ENCODE assay signal across 9 cellular contexts in the genomic region with DNA sequence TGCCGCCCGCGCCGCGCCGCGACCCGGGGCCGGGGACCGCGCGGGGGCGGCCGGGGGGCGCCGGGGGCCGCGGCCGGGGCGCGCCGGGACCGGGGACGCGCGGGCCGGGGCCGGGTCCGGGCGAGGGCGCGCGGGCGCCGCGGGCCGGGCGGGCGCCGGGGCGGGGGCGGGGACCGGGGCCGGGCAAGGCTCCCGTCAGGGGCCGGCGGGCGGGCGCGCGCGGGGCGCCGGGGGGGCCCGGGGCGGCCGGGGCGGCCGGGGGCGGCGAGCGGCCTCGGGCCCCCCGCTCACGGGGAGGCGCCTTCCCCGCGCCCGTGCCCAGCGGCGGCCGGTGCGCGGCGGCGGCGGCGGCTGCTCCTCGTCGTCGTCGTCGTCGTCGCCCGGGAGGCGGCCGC. TPM values are rescaled to one million over a fixed set of nuclear protein-coding genes. Genes with fewer than 3 reads are reported as not detected.
DNase-seq lines count a peak whose midpoint lies in the region; ATAC-seq, FAIRE-seq and TF ChIP-seq lines count a peak whose summit lies in the region.
"Had no signal": no experiment of that assay in that cellular context is flagged by ENCODE, and none has a peak within 500 bp of the region (broad histone marks: within the 10 kb centered on the region; RNA-seq: fewer than 3 reads in every experiment).

No MANE protein-coding gene starts in this region.

- no peak for FAIRE-seq in endothelial cell of umbilical vein (lab: Jason Lieb, UNC)
- no peak for FAIRE-seq in pancreas (lab: Jason Lieb, UNC)
- FAIRE-seq in GM12891 (lab: Jason Lieb, UNC) = no peak

- POLR2A ChIA-PET in CD8-positive, alpha-beta T cell (lab: Charles Lee) = interaction anchor here (0.9 to 1.1 kb wide), 2 partner anchors 28 to 175 kb away, joined by 3 read pairs; no protein-coding TSS in a partner anchor
- POLR2A ChIA-PET in endothelial cell of umbilical vein (lab: Charles Lee) = no interaction called here

- ATAC-seq in CD8-positive, alpha-beta T cell = no peak
- ATAC-seq in pancreas = no peak

- no peak overlapping the region for H3K27ac Mint-ChIP-seq in CD8-positive, alpha-beta T cell

- peak overlapping the region; percentile 55 for H3K9ac ChIP-seq in endothelial cell of umbilical vein (replicated peaks; ENCODE audit: extremely low read depth, insufficient read depth, low read length)

- no TSS peak for BruUV-seq in endothelial cell of umbilical vein (replicated peaks; lab: Mats Ljungman, UMichigan)

- intact Hi-C loops in CD8-positive, alpha-beta T cell (cut with DNase I, micrococcal nuclease) = loop anchor here (2.0 to 5.0 kb wide), 6 partner anchors 27 to 935 kb away; a partner anchor contains a TSS
- intact Hi-C loops in endothelial cell of umbilical vein (cut with micrococcal nuclease) (loop anchor here (2.0 to 5.0 kb wide), 2 partner anchors 85 to 99 kb away; a partner anchor contains a TSS), pancreas (cut with DNase I) (no loop called here)

- peaks cover 45% of the 10 kb centered on the region for H3K4me1 ChIP-seq in CD8-positive, alpha-beta T cell (ENCODE audit: insufficient read depth, low read length)
- H3K4me1 ChIP-seq in endothelial cell of umbilical vein (ENCODE audit: control insufficient read depth, extremely low read depth, insufficient read depth, low read length) (peaks cover 28% of the 10 kb centered on the region), pancreas (peaks cover 12 to 26% (median 22%) of the 10 kb centered on the region in 3 donors)

- H4K20me1 ChIP-seq in endothelial cell of umbilical vein (replicated peaks; ENCODE audit: control insufficient read depth, extremely low read depth, insufficient read depth, low read length) = no peaks in the 10 kb centered on the region

- H3K27me3 ChIP-seq in CD8-positive, alpha-beta T cell (ENCODE audit: insufficient read depth, low read length) = no peaks in the 10 kb centered on the region
- H3K27me3 ChIP-seq in endothelial cell of umbilical vein (ENCODE audit: control insufficient read depth in 2 of 2, insufficient read depth in 2 of 2, low read length in 2 of 2) (no peaks in the 10 kb centered on the region), pancreas (no peaks in the 10 kb centered on the region)

- H3K4me3 Mint-ChIP-seq in CD8-positive, alpha-beta T cell = peak overlapping the region; percentile 83

- no peaks in the 10 kb centered on the region for H3K9me1 ChIP-seq in endothelial cell of umbilical vein (replicated peaks; ENCODE audit: control insufficient read depth, extremely low read depth, insufficient read depth, low read length)

- TF ChIP-seq POLR2A in NB4 (IDR thresholded peaks at IDR 0.05; ENCODE audit: extremely low read depth, insufficient read length) = no peak
- TF ChIP-seq POLR2A in endothelial cell of umbilical vein (IDR thresholded peaks at IDR 0.05; ENCODE audit: low read depth, low read length) = no peak
- no peak for TF ChIP-seq POLR2A in GM12891 (IDR thresholded peaks at IDR 0.05; ENCODE audit: low read depth, low read length)

- DNase-seq in CD8-positive, alpha-beta T cell = no peak
- no peak for DNase-seq in NB4 (ENCODE audit: low read depth)
- no peak for DNase-seq in endothelial cell of umbilical vein (ENCODE audit: low read depth, low spot score)
- DNase-seq in pancreas = no peak
- no peak for DNase-seq in GM12891 (ENCODE audit: insufficient read length, low spot score)
- no peak for DNase-seq in NCI-H748 treated with DMSO at 0.1 percent for 48 hours (lab: John Stamatoyannopoulos, UW)
- no peak for DNase-seq in NCI-H2227 treated with DMSO at 0.1 percent for 48 hours (lab: John Stamatoyannopoulos, UW)
- DNase-seq in COLO668 (lab: John Stamatoyannopoulos, UW; ENCODE audit: unreplicated experiment) = no peak

- H3K36me3 ChIP-seq in CD8-positive, alpha-beta T cell (ENCODE audit: insufficient read depth, low read length) = no peaks in the 10 kb centered on the region
- no peaks in the 10 kb centered on the region for H3K36me3 ChIP-seq in endothelial cell of umbilical vein (ENCODE audit: control insufficient read depth in 2 of 2, extremely low read depth in 1 of 2, insufficient read depth in 2 of 2, low read length in 2 of 2)
- no peaks in the 10 kb centered on the region for H3K36me3 ChIP-seq in pancreas

- H3K36me3 Mint-ChIP-seq in CD8-positive, alpha-beta T cell = no peaks in the 10 kb centered on the region

- no peak overlapping the region for H2AFZ ChIP-seq in endothelial cell of umbilical vein (ENCODE audit: low read depth, low read length)

- TF ChIP-seq CTCF in CD8-positive, alpha-beta T cell (IDR thresholded peaks at IDR 0.05) = no peak
- TF ChIP-seq CTCF in NB4 (IDR thresholded peaks at IDR 0.05; ENCODE audit: low read depth, low read length) (no peak), endothelial cell of umbilical vein (IDR thresholded peaks at IDR 0.05; ENCODE audit: extremely low read depth in 1 of 2, insufficient read depth in 1 of 2, low read depth in 1 of 2, low read length in 2 of 2) (no peak), pancreas (IDR thresholded peaks at IDR 0.05) (no peak)

- H3K4me3 ChIP-seq in CD8-positive, alpha-beta T cell (ENCODE audit: low read depth, low read length) = no peak overlapping the region
- H3K4me3 ChIP-seq in NB4 (ENCODE audit: low read depth, low read length) (peak overlapping the region; percentile 21), endothelial cell of umbilical vein (replicated peaks in 1 of 3; ENCODE audit: insufficient read depth in 1 of 3, low read depth in 1 of 3, low read length in 3 of 3) (peak overlapping the region in 1 of 3 experiments; percentile 47), pancreas (peak overlapping the region in 3 of 4 donors; percentile 23 to 59 (median 53))

- no peaks in the 10 kb centered on the region for H3K9me3 ChIP-seq in CD8-positive, alpha-beta T cell (ENCODE audit: low read length)
- H3K9me3 ChIP-seq in endothelial cell of umbilical vein (replicated peaks; ENCODE audit: control insufficient read depth, insufficient read depth, low read length) (no peaks in the 10 kb centered on the region), pancreas (no peaks in the 10 kb centered on the region)

- peaks cover 58% of the 10 kb centered on the region for H3K4me1 Mint-ChIP-seq in CD8-positive, alpha-beta T cell (ENCODE audit: low read depth)

- no peak overlapping the region for H3K27ac ChIP-seq in CD8-positive, alpha-beta T cell (ENCODE audit: low read depth, low read length)
- H3K27ac ChIP-seq in endothelial cell of umbilical vein (ENCODE audit: insufficient read depth, low read depth, low read length) (no peak overlapping the region), pancreas (no peak overlapping the region)

- peaks cover 43% of the 10 kb centered on the region for H3K79me2 ChIP-seq in endothelial cell of umbilical vein (ENCODE audit: control insufficient read depth, insufficient read depth, low read length)

- H3K4me2 ChIP-seq in endothelial cell of umbilical vein (ENCODE audit: insufficient read depth, low read length) = no peak overlapping the region

- H3K9me3 Mint-ChIP-seq in CD8-positive, alpha-beta T cell = no peaks in the 10 kb centered on the region
- H3K9me3 Mint-ChIP-seq: memory B cell had no signal

- no peaks in the 10 kb centered on the region for H3K27me3 Mint-ChIP-seq in CD8-positive, alpha-beta T cell (ENCODE audit: low read depth)

- CTCF ChIA-PET in CD8-positive, alpha-beta T cell (lab: Charles Lee) = interaction anchor here (1.6 kb wide), 1 partner anchor 144 kb away, joined by 6 read pairs; no protein-coding TSS in a partner anchor
- CTCF ChIA-PET in endothelial cell of umbilical vein (lab: Charles Lee) = interaction anchor here (0.8 to 1.4 kb wide), 3 partner anchors 28 to 79 kb away, joined by 3 to 10 read pairs (median 4); no protein-coding TSS in a partner anchor

- dilution Hi-C loops in endothelial cell of umbilical vein (cut with MboI; ENCODE audit: extremely low pct_ligation_motif_present, low sequenced_read_pairs) = no loop called here

- 0 to 1% methylated on average over 11 to 88 of the region's 88 CpGs for WGBS in pancreas, 2 donors

TF ChIP-seq in endothelial cell of umbilical vein, 7 proteins besides CTCF, POLR2A, EP300 and RAD21:
- TF ChIP-seq POLR2AphosphoS5 (IDR thresholded peaks at IDR 0.05; ENCODE audit: insufficient read depth, low read depth, low read length) (no peak), FOS (IDR thresholded peaks at IDR 0.05; ENCODE audit: borderline replicate concordance, insufficient read depth, low read length) (no peak), MYC (IDR thresholded peaks at IDR 0.05; ENCODE audit: low read depth, low read length) (no peak)

TF ChIP-seq in GM12891, 5 proteins besides CTCF, POLR2A, EP300 and RAD21:
- TF ChIP-seq PAX5 (IDR thresholded peaks at IDR 0.05; ENCODE audit: insufficient read depth, low read length, severe bottlenecking) (no peak), SPI1 (IDR thresholded peaks at IDR 0.05; ENCODE audit: low read depth, low read length) (no peak), POU2F2 (IDR thresholded peaks at IDR 0.05; ENCODE audit: low read depth, low read length) (no peak), TAF1 (IDR thresholded peaks at IDR 0.05; ENCODE audit: low read depth, low read length) (no peak), POLR2AphosphoS5 (IDR thresholded peaks at IDR 0.05; ENCODE audit: low read depth, low read length) (no peak)
TF ChIP-seq in GM12891: peak in this region for 0.

RNA-seq across cellular contexts. Expression of a gene that starts 0.6 kb away (rescaled TPM):
- total RNA-seq in CD8-positive, alpha-beta T cell = 10 to 100 TPM; 13.2 TPM
- total RNA-seq in endothelial cell of umbilical vein = 30.9 and 34.0 TPM in 2 replicates
- 9.5 and 10.1 TPM in 2 replicates for polyA plus RNA-seq in endothelial cell of umbilical vein
- 7.6 and 7.7 TPM in 2 replicates for polyA plus RNA-seq in endothelial cell of umbilical vein (2011; cell fraction: cytosol; rRNA removed)
- 32.1 and 36.2 TPM in 2 replicates for polyA plus RNA-seq in endothelial cell of umbilical vein (2011; cell fraction: nucleus; rRNA removed)
- polyA plus RNA-seq in endothelial cell of umbilical vein (2012) = 13.0 and 16.4 TPM in 2 replicates
- 14.7 and 15.3 TPM in 2 replicates for polyA minus RNA-seq in endothelial cell of umbilical vein
- 19.4 TPM for polyA minus RNA-seq in endothelial cell of umbilical vein (2011; cell fraction: cytosol; rRNA and poly(A)+ RNA removed)
- 23.9 and 24.1 TPM in 2 replicates for polyA minus RNA-seq in endothelial cell of umbilical vein (2011; cell fraction: nucleus; rRNA and poly(A)+ RNA removed)
- 10 to 100 TPM; 12.1 to 20.0 (median 13.1) TPM for total RNA-seq in pancreas
- 10 to 100 TPM; 10.7 to 11.2 TPM for polyA plus RNA-seq in pancreas
- polyA plus RNA-seq in GM12891 (2012; ENCODE audit: low read depth, missing spikeins) = 1.5 TPM

Comparison
In these comparisons a context has a peak if more than half of its experiments do, and no peak if none do; other contexts are left out.
1. intact Hi-C loops: an anchor here in CD8-positive, alpha-beta T cell (2.0 to 5.0 kb wide) and endothelial cell of umbilical vein (2.0 to 5.0 kb wide); none called in pancreas.